Comparison of ENCODE assay signal across 23 cellular contexts in genomic region chr5:133091034-133091433, GRCh38.
"Had no signal": no experiment of that assay in that cellular context is flagged by ENCODE, and none has a peak within 500 bp of the region (broad histone marks: within the 10 kb centered on the region; RNA-seq: fewer than 3 reads in every experiment).

No MANE protein-coding gene starts in this region.

- H3K27me3 Mint-ChIP-seq: activated naive CD8-positive, alpha-beta T cell treated with anti-CD3 and anti-CD28 coated beads, Interleukin-2, amount 50 U/mL, for 24 hours; brain had no signal

- H3K4me3 ChIP-seq: colonic mucosa, lung, right atrium auricular region, thoracic aorta, upper lobe of left lung had no signal

- H3K4me3 Mint-ChIP-seq: activated naive CD8-positive, alpha-beta T cell treated with anti-CD3 and anti-CD28 coated beads, Interleukin-2, amount 50 U/mL, for 24 hours; brain; endodermal cell; mesothelial cell of epicardium; nephron progenitor cell had no signal

- H3K27ac Mint-ChIP-seq: activated naive CD8-positive, alpha-beta T cell treated with anti-CD3 and anti-CD28 coated beads, Interleukin-2, amount 50 U/mL, for 24 hours; activated T-helper 2 cell treated with anti-CD3 and anti-CD28 coated beads, Interferon-gamma antibody, Interleukin-2, Interleukin-4, amounts not matched to agents 10 μg/mL and 5 μg/mL and 100 μg/mL, durations not matched to agents 14 hours and 24 hours and 36 hours; brain; endodermal cell; mesothelial cell of epicardium; nephron progenitor cell had no signal

- ATAC-seq: activated naive CD8-positive, alpha-beta T cell treated with anti-CD3 and anti-CD28 coated beads, Interleukin-2, amount 50 U/mL, for 24 hours; foreskin keratinocyte had no signal

- DNase-seq: activated CD4-positive, CD25-positive, alpha-beta regulatory T cell; activated CD8-positive, alpha-beta memory T cell treated with anti-CD3 and anti-CD28 coated beads for 24 hours; activated naive CD4-positive, alpha-beta T cell treated with Interleukin-2 at 50 U/mL for 16 hours; activated naive CD8-positive, alpha-beta T cell treated with anti-CD3 and anti-CD28 coated beads, Interleukin-2, amount 50 U/mL, for 24 hours; anterior cingulate cortex; caudate nucleus; colonic mucosa; endodermal cell; foreskin keratinocyte; hypothalamus; nephron progenitor cell; nucleus accumbens; SK-N-SH; stimulated activated CD4-positive, alpha-beta T cell treated with anti-CD3 and anti-CD28 coated beads, Interleukin-2, amount 100 ng/mL, for 24 hours; T-helper 1 cell; T-helper 9 cell; upper lobe of left lung had no signal

- H3K4me1 Mint-ChIP-seq: activated naive CD8-positive, alpha-beta T cell treated with anti-CD3 and anti-CD28 coated beads, Interleukin-2, amount 50 U/mL, for 24 hours; brain; endodermal cell; mesothelial cell of epicardium; nephron progenitor cell had no signal

- H3K9me3 ChIP-seq: colonic mucosa, right atrium auricular region, SK-N-SH, thoracic aorta, upper lobe of left lung had no signal

- H3K27me3 ChIP-seq: colonic mucosa, foreskin keratinocyte, right atrium auricular region, upper lobe of left lung had no signal

- H3K9me3 Mint-ChIP-seq: activated naive CD8-positive, alpha-beta T cell treated with anti-CD3 and anti-CD28 coated beads, Interleukin-2, amount 50 U/mL, for 24 hours; activated T-helper 2 cell treated with anti-CD3 and anti-CD28 coated beads, Interferon-gamma antibody, Interleukin-2, Interleukin-4, amounts not matched to agents 10 μg/mL and 5 μg/mL and 100 μg/mL, durations not matched to agents 14 hours and 24 hours and 36 hours; brain; endodermal cell; nephron progenitor cell had no signal

- H3K4me1 ChIP-seq: colonic mucosa, foreskin keratinocyte, right atrium auricular region, upper lobe of left lung had no signal
